8 cellular contexts compared by ENCODE assay signal in the genomic region with DNA sequence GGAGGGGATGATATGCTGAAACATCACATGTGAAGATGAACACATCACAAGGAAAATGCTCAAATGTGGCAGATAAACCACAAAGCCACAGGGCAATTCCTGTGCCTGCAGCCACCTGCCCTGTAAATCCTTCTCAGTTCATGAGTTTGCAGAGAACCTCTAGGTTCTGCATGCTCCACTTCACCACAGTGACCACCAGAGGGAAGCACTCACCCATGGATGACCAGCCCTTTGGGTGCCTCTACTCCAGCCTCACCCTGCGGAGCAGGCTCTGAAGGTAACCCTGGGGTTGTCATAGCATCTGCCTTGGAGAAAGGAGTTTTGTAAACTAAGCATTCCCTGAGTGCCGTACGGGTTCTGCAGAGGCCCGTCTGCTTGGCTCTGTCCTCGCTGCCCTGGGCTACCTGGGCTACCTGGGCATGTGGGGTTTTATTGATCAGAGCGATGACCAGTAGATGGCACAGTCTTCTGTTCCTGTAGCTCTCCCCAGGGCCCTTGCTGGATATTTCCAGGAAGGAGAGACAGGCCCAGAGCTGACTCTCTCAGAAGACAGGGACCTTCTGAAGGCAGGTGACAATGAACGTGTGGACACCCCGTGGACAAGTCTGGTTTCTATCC. TPM values are rescaled to one million over a fixed set of nuclear protein-coding genes. Genes with fewer than 3 reads are reported as not detected.
DNase-seq lines count a peak whose midpoint lies in the region; ATAC-seq and TF ChIP-seq lines count a peak whose summit lies in the region.

No MANE protein-coding gene starts in this region.

- H3K27ac ChIP-seq in heart right ventricle (no peak overlapping the region), right atrium auricular region (no peak overlapping the region), liver (ENCODE audit: low read depth in 1 of 2, low read length in 2 of 2) (no peak overlapping the region), ascending aorta (no peak overlapping the region)

- peak; percentile 59 to 74 for TF ChIP-seq RAD21 in liver (IDR thresholded peaks at IDR 0.05)

- H3K27me3 Mint-ChIP-seq in activated naive CD8-positive, alpha-beta T cell treated with anti-CD3 and anti-CD28 coated beads, Interleukin-2, amount 50 U/mL, for 24 hours, result peaks cover 3% of the 10 kb centered on the region

- peak in 2 of 8 donors; percentile 52 to 58 for ATAC-seq in heart right ventricle
- ATAC-seq in activated naive CD8-positive, alpha-beta T cell treated with anti-CD3 and anti-CD28 coated beads, Interleukin-2, amount 50 U/mL, for 24 hours, result no peak
- ATAC-seq in HG02973 (IDR thresholded peaks at IDR 0.05; ENCODE audit: unreplicated experiment), result no peak
- no peak for ATAC-seq in GM18868 (IDR thresholded peaks at IDR 0.05; ENCODE audit: unreplicated experiment)

- H3K4me1 ChIP-seq in heart right ventricle (no peaks in the 10 kb centered on the region), right atrium auricular region (no peaks in the 10 kb centered on the region), liver (ENCODE audit: control insufficient read depth in 4 of 4, insufficient read depth in 4 of 4, low read length in 3 of 4) (no peaks in the 10 kb centered on the region), ascending aorta (no peaks in the 10 kb centered on the region)

- H3K9me3 ChIP-seq in heart right ventricle (peaks cover 0 to 7% (median 0%) of the 10 kb centered on the region in 11 donors), right atrium auricular region (peaks cover 0 to 4% of the 10 kb centered on the region in 2 donors), liver (ENCODE audit: control insufficient read depth in 4 of 4, low read length in 3 of 4) (no peaks in the 10 kb centered on the region), ascending aorta (no peaks in the 10 kb centered on the region)

- peak; percentile 26 to 64 (median 54) for TF ChIP-seq CTCF in heart right ventricle (IDR thresholded peaks at IDR 0.05)
- TF ChIP-seq CTCF in right atrium auricular region (IDR thresholded peaks at IDR 0.05), result peak in 1 of 2 donors; percentile 57
- peak; percentile 51 for TF ChIP-seq CTCF in liver (IDR thresholded peaks at IDR 0.05; ENCODE audit: low read depth, low read length, missing input control)
- peak in 1 of 3 experiments; percentile 14 for TF ChIP-seq CTCF in ascending aorta (IDR thresholded peaks at IDR 0.05)

- H3K4me3 Mint-ChIP-seq in activated naive CD8-positive, alpha-beta T cell treated with anti-CD3 and anti-CD28 coated beads, Interleukin-2, amount 50 U/mL, for 24 hours, result no peak overlapping the region

- peaks cover 0 to 8% (median 3%) of the 10 kb centered on the region in 7 donors for H3K27me3 ChIP-seq in heart right ventricle
- no peaks in the 10 kb centered on the region for H3K27me3 ChIP-seq in right atrium auricular region
- peaks cover 0 to 3% (median 1%) of the 10 kb centered on the region in 4 donors for H3K27me3 ChIP-seq in liver (ENCODE audit: control insufficient read depth in 4 of 4, insufficient read depth in 4 of 4, low read length in 3 of 4)
- H3K27me3 ChIP-seq in ascending aorta, result no peaks in the 10 kb centered on the region

- intact Hi-C loops in heart right ventricle (cut with DNase I), result no loop called here
- intact Hi-C loops in ascending aorta (cut with DNase I), result no loop called here

- 54 to 66% methylated on average over 8 of the region's 8 CpGs for WGBS in heart right ventricle, 2 donors
- 59% methylated on average over 8 of the region's 8 CpGs for WGBS in liver

- no peak overlapping the region for H3K9ac ChIP-seq in liver (ENCODE audit: low read depth in 1 of 2, low read length in 2 of 2)

- DNase-seq in heart right ventricle (peak in 1 of 2 donors; percentile 20), right atrium auricular region (ENCODE audit: low spot score) (no peak), ascending aorta (ENCODE audit: low spot score in 2 of 2) (no peak)
- DNase-seq in Jurkat, Clone E6-1 (ENCODE audit: low read depth, low spot score), result peak; percentile 86
- peak; percentile 31 for DNase-seq in activated naive CD8-positive, alpha-beta T cell treated with anti-CD3 and anti-CD28 coated beads, Interleukin-2, amount 50 U/mL, for 24 hours

- H3K4me3 ChIP-seq in heart right ventricle, result no peak overlapping the region
- H3K4me3 ChIP-seq in right atrium auricular region, result no peak overlapping the region
- H3K4me3 ChIP-seq in Jurkat, Clone E6-1 (ENCODE audit: low read length), result no peak overlapping the region
- H3K4me3 ChIP-seq in liver (ENCODE audit: low read depth in 1 of 3, low read length in 3 of 3), result no peak overlapping the region
- H3K4me3 ChIP-seq in ascending aorta, result no peak overlapping the region

- H3K36me3 ChIP-seq in heart right ventricle, result no peaks in the 10 kb centered on the region
- no peaks in the 10 kb centered on the region for H3K36me3 ChIP-seq in right atrium auricular region
- no peaks in the 10 kb centered on the region for H3K36me3 ChIP-seq in liver (ENCODE audit: control insufficient read depth in 4 of 4, insufficient read depth in 3 of 4, low read depth in 1 of 4, low read length in 3 of 4)
- H3K36me3 ChIP-seq in ascending aorta, result no peaks in the 10 kb centered on the region

- H3K27ac Mint-ChIP-seq in activated naive CD8-positive, alpha-beta T cell treated with anti-CD3 and anti-CD28 coated beads, Interleukin-2, amount 50 U/mL, for 24 hours, result no peak overlapping the region

- no peaks in the 10 kb centered on the region for H3K36me3 Mint-ChIP-seq in activated naive CD8-positive, alpha-beta T cell treated with anti-CD3 and anti-CD28 coated beads, Interleukin-2, amount 50 U/mL, for 24 hours (ENCODE audit: low read depth)

- H3K9me3 Mint-ChIP-seq in activated naive CD8-positive, alpha-beta T cell treated with anti-CD3 and anti-CD28 coated beads, Interleukin-2, amount 50 U/mL, for 24 hours, result no peaks in the 10 kb centered on the region

- H3K4me1 Mint-ChIP-seq in activated naive CD8-positive, alpha-beta T cell treated with anti-CD3 and anti-CD28 coated beads, Interleukin-2, amount 50 U/mL, for 24 hours, result no peaks in the 10 kb centered on the region

TF ChIP-seq in liver, 16 proteins besides CTCF, POLR2A, EP300 and RAD21:
- TF ChIP-seq HNF4G (IDR thresholded peaks at IDR 0.05) (no peak), SP1 (IDR thresholded peaks at IDR 0.05) (no peak)

RNA-seq across cellular contexts. Expression of a gene that starts 31.7 kb away (rescaled TPM):
- not detected for total RNA-seq in heart right ventricle
- polyA plus RNA-seq in heart right ventricle, result not detected
- not detected for total RNA-seq in right atrium auricular region
- not detected for polyA plus RNA-seq in Jurkat, Clone E6-1 (2012; ENCODE audit: insufficient read depth, insufficient read length)
- total RNA-seq in liver, result not detected
- polyA plus RNA-seq in liver, result not detected
- not detected for total RNA-seq in ascending aorta

RNA-seq across cellular contexts. Expression of a gene that starts 44.1 kb away (rescaled TPM):
- total RNA-seq in heart right ventricle (under 1 TPM in 1 of 10 donors, not detected in 9; 0.75 TPM), right atrium auricular region (not detected), liver (not detected), ascending aorta (not detected)
- polyA plus RNA-seq in heart right ventricle (not detected), liver (not detected)
- not detected for polyA plus RNA-seq in Jurkat, Clone E6-1 (2012; ENCODE audit: insufficient read depth, insufficient read length)

Comparison
In these comparisons a context has a peak if more than half of its experiments do, and no peak if none do; other contexts are left out.
1. DNase-seq: peak in Jurkat, Clone E6-1 (single experiment) and activated naive CD8-positive, alpha-beta T cell treated with anti-CD3 and anti-CD28 coated beads, Interleukin-2, amount 50 U/mL, for 24 hours (single experiment); none in right atrium auricular region (single experiment) and ascending aorta (0 of 2).